In the genomic region with DNA sequence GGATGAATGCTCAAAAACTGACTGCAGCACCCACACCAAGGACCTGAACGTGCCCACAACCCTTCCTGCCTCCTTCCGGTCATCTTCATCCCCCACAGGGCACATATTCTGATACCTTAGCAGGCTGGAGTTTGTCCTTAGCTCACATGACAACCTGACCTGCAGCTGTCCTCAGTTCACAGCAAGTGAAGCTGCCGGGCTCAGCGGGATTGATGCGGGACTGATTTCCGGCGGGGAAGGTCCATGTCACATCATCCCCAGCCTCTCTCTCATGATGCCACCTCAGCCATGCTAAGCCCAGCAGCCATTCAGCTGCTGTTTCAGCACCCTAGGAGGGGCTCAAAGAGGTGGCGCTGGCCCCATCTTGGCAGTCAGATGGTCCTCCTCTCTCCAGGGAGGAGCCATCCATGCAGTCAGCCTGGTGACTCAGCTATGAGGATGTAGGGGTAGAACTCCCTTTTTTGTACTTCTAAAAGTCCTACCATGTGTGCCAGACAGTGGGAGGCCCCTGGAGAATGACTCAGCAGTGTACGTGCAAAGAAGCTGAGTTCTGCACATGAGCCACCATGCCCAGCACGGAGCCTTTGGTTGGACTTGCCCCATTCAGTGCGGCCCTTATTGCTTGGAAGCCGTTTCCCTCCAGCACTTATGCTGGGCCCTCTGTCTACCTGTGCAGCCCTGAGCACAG, we compare ENCODE assay signal across 8 cellular contexts. TPM values are rescaled to one million over a fixed set of nuclear protein-coding genes. Genes with fewer than 3 reads are reported as not detected.
A peak's percentile ranks its signal among the peaks of the same experiment; 100 is the strongest.
DNase-seq lines count a peak whose midpoint lies in the region; ATAC-seq lines count a peak whose summit lies in the region.

No MANE protein-coding gene starts in this region.

- peak; percentile 69 to 79 for ATAC-seq in activated T-cell treated with anti-CD3 and anti-CD28 coated beads, Interleukin-2, amount 50 U/mL, for 4 hours
- ATAC-seq in effector memory CD8-positive, alpha-beta T cell (replicated peaks), result no peak
- ATAC-seq in HG03135 (IDR thresholded peaks at IDR 0.05; ENCODE audit: unreplicated experiment), result no peak

- H3K4me3 Mint-ChIP-seq in activated T-cell treated with anti-CD3 and anti-CD28 coated beads, Interleukin-2, amount 50 U/mL, for 4 hours, result no peak overlapping the region
- no peak overlapping the region for H3K4me3 Mint-ChIP-seq in effector memory CD8-positive, alpha-beta T cell

- DNase-seq in activated T-cell treated with anti-CD3 and anti-CD28 coated beads for 48 hours (ENCODE audit: low read depth) (peak; percentile 34), activated T-cell treated with anti-CD3 and anti-CD28 coated beads for 4 hours (no peak), iris pigment epithelial cell (ENCODE audit: low read depth) (peak; percentile 94), superior temporal gyrus (ENCODE audit: extremely low spot score) (peak; percentile 58), NCI-H2196 (lab: John Stamatoyannopoulos, UW; ENCODE audit: unreplicated experiment) (no peak)
- no peak for DNase-seq in activated T-cell treated with anti-CD3 and anti-CD28 coated beads, Interleukin-2, amount 50 U/mL, for 4 hours
- DNase-seq in effector memory CD8-positive, alpha-beta T cell, result no peak

- H3K4me1 Mint-ChIP-seq in activated T-cell treated with anti-CD3 and anti-CD28 coated beads, Interleukin-2, amount 50 U/mL, for 4 hours (ENCODE audit: low read depth), result peaks cover 12% of the 10 kb centered on the region
- peaks cover 0 to 5% of the 10 kb centered on the region in 2 donors for H3K4me1 Mint-ChIP-seq in effector memory CD8-positive, alpha-beta T cell (ENCODE audit: low read depth in 2 of 2)

- H3K27me3 Mint-ChIP-seq in activated T-cell treated with anti-CD3 and anti-CD28 coated beads, Interleukin-2, amount 50 U/mL, for 4 hours (ENCODE audit: low read depth), result peaks cover 7% of the 10 kb centered on the region
- peaks cover 17 to 29% of the 10 kb centered on the region in 2 donors for H3K27me3 Mint-ChIP-seq in effector memory CD8-positive, alpha-beta T cell

- H3K36me3 Mint-ChIP-seq in activated T-cell treated with anti-CD3 and anti-CD28 coated beads, Interleukin-2, amount 50 U/mL, for 4 hours (ENCODE audit: insufficient read depth), result no peaks in the 10 kb centered on the region
- H3K36me3 Mint-ChIP-seq in effector memory CD8-positive, alpha-beta T cell (ENCODE audit: insufficient read depth), result no peaks in the 10 kb centered on the region

- H3K27ac Mint-ChIP-seq in effector memory CD8-positive, alpha-beta T cell, result no peak overlapping the region

- no peaks in the 10 kb centered on the region for H3K9me3 Mint-ChIP-seq in activated T-cell treated with anti-CD3 and anti-CD28 coated beads, Interleukin-2, amount 50 U/mL, for 4 hours
- H3K9me3 Mint-ChIP-seq in effector memory CD8-positive, alpha-beta T cell, result no peaks in the 10 kb centered on the region

RNA-seq across cellular contexts. Expression of gene CA12, which starts 9.5 kb away (rescaled TPM):
- under 1 TPM; 0.08 to 0.15 (median 0.14) TPM for total RNA-seq in activated T-cell treated with anti-CD3 and anti-CD28 coated beads, Interleukin-2, amount 50 U/mL, for 4 hours

Comparison
In these comparisons a context has a peak if more than half of its experiments do, and no peak if none do; other contexts are left out.
1. DNase-seq: peak in activated T-cell treated with anti-CD3 and anti-CD28 coated beads for 48 hours (single experiment), iris pigment epithelial cell (single experiment) and superior temporal gyrus (single experiment); none in activated T-cell treated with anti-CD3 and anti-CD28 coated beads for 4 hours (single experiment), activated T-cell treated with anti-CD3 and anti-CD28 coated beads, Interleukin-2, amount 50 U/mL, for 4 hours (single experiment), effector memory CD8-positive, alpha-beta T cell (0 of 3) and NCI-H2196 (single experiment).
2. ATAC-seq: peak in activated T-cell treated with anti-CD3 and anti-CD28 coated beads, Interleukin-2, amount 50 U/mL, for 4 hours (2 of 2); none in effector memory CD8-positive, alpha-beta T cell (single experiment) and HG03135 (single experiment).